Comparison of ENCODE assay signal across 8 cellular contexts in genomic region chr3:37967252-37967881, GRCh38. TPM values are rescaled to one million over a fixed set of nuclear protein-coding genes. Genes with fewer than 3 reads are reported as not detected.
DNase-seq lines count a peak whose midpoint lies in the region; ATAC-seq and TF ChIP-seq lines count a peak whose summit lies in the region.

No MANE protein-coding gene starts in this region.

- H3K36me3 ChIP-seq in spleen = peaks cover 0 to 13% (median 0%) of the 10 kb centered on the region in 6 donors

- peak overlapping the region in 4 of 8 donors; percentile 65 to 83 (median 74) for H3K27ac ChIP-seq in spleen

- no peaks in the 10 kb centered on the region for H3K9me3 ChIP-seq in spleen

- 53 to 66% (median 59%) methylated on average over 5 to 7 of the region's 7 CpGs for WGBS in spleen, 5 donors

- peaks cover 9 to 54% (median 32%) of the 10 kb centered on the region in 6 donors for H3K4me1 ChIP-seq in spleen

- peak; percentile 68 for DNase-seq in AG10803 (ENCODE audit: low read depth)
- DNase-seq in HK-2 (ENCODE audit: unreplicated experiment) = peak; percentile 36
- peak; percentile 44 for DNase-seq in T follicular helper cell (ENCODE audit: low read depth)
- DNase-seq in amniotic epithelial cell (ENCODE audit: low read depth) = peak; percentile 58
- DNase-seq in hippocampal formation (lab: John Stamatoyannopoulos, UW) = peak; percentile 16 to 40
- DNase-seq in spleen = no peak
- no peak for DNase-seq in occipital lobe (lab: John Stamatoyannopoulos, UW)

- intact Hi-C loops in spleen (cut with DNase I; ENCODE audit: low total_unique reads) = loop anchor here (5.0 kb wide), 1 partner anchor 110 kb away; no protein-coding TSS in a partner anchor

- no peak for TF ChIP-seq POLR2A in spleen (IDR thresholded peaks at IDR 0.05)

- peak; percentile 61 for ATAC-seq in GM18870 (IDR thresholded peaks at IDR 0.05; ENCODE audit: unreplicated experiment)

- peak; percentile 94 for TF ChIP-seq CTCF in AG10803 (conservative IDR thresholded peaks at IDR 0.05; ENCODE audit: low read length)
- TF ChIP-seq CTCF in spleen (IDR thresholded peaks at IDR 0.05 in 8 of 11, conservative IDR thresholded peaks at IDR 0.05 in 3 of 11) = peak; percentile 25 to 81 (median 73)

- H3K4me3 ChIP-seq in AG10803 (ENCODE audit: low read length) (no peak overlapping the region), spleen (no peak overlapping the region)

- H3K27me3 ChIP-seq in spleen (replicated peaks in 1 of 7) = no peaks in the 10 kb centered on the region

RNA-seq across cellular contexts. Expression of gene VILL, which starts 23.2 kb away (rescaled TPM):
- total RNA-seq in spleen (10 to 100 TPM; 14.4 to 23.4 (median 16.1) TPM), occipital lobe (13.6 TPM)
- polyA plus RNA-seq in spleen = 10 to 100 TPM; 19.2 to 21.5 (median 20.1) TPM

Comparison
In these comparisons a context has a peak if more than half of its experiments do, and no peak if none do; other contexts are left out.
1. DNase-seq: peak in AG10803 (single experiment), HK-2 (single experiment), T follicular helper cell (single experiment), amniotic epithelial cell (single experiment) and hippocampal formation (2 of 2); none in spleen (single experiment) and occipital lobe (single experiment).